In the genomic region with DNA sequence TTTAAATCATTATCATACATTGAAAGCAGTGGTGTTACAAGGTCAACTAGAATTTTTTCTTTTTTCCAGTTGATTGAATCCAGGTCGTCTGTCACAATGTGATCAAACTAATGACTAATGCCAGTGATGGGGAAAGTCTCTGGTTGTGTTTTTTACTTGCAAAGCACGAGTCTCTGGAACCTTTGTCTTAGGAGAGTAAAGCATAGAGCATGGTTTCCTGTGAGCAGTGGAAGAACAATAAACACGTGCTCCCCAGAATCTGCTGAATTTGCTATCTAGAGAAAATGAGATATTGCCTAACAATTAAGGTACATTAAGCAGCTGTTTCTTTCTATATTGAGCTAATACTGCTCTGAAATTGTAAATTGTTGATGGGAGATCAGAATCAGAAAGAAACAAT, we compare ENCODE assay signal across 24 cellular contexts.
"Had no signal": no experiment of that assay in that cellular context is flagged by ENCODE, and none has a peak within 500 bp of the region (broad histone marks: within the 10 kb centered on the region; RNA-seq: fewer than 3 reads in every experiment).

No MANE protein-coding gene starts in this region.

- H3K4me1 Mint-ChIP-seq: activated T-helper 17 cell treated with anti-CD3 and anti-CD28 coated beads, Interleukin-2, amount 50 U/mL, for 72 hours; naive B cell had no signal

- FAIRE-seq: keratinocyte had no signal

- H3K4me3 ChIP-seq: esophagus muscularis mucosa, gastroesophageal sphincter, lung, right lobe of liver, skin epidermis, stomach, suprapubic skin, tibial nerve had no signal

- H3K27ac Mint-ChIP-seq: activated naive CD4-positive, alpha-beta T cell treated with anti-CD3 and anti-CD28 coated beads, Interleukin-2, amount 50 U/mL, for 72 hours; activated T-cell treated with anti-CD3 and anti-CD28 coated beads, Interleukin-2, amount 50 U/mL, for 24 hours; activated T-helper 17 cell treated with anti-CD3 and anti-CD28 coated beads, Interleukin-2, amount 50 U/mL, for 72 hours; naive B cell; T-helper 2 cell treated with Interferon-gamma antibody and Interleukin-4, amounts not matched to agents 5 μg/mL and 100 μg/mL, for 36 hours had no signal

- ATAC-seq: activated naive CD4-positive, alpha-beta T cell treated with anti-CD3 and anti-CD28 coated beads, Interleukin-2, amount 50 U/mL, for 72 hours; activated T-helper 17 cell treated with anti-CD3 and anti-CD28 coated beads, Interleukin-2, amount 50 U/mL, for 72 hours; gastroesophageal sphincter had no signal

- H3K27me3 Mint-ChIP-seq: activated T-cell treated with anti-CD3 and anti-CD28 coated beads, Interleukin-2, amount 50 U/mL, for 24 hours; activated T-helper 17 cell treated with anti-CD3 and anti-CD28 coated beads, Interleukin-2, amount 50 U/mL, for 72 hours; naive B cell had no signal

- H3K4me3 Mint-ChIP-seq: activated T-cell treated with anti-CD3 and anti-CD28 coated beads, Interleukin-2, amount 50 U/mL, for 24 hours; activated T-helper 17 cell treated with anti-CD3 and anti-CD28 coated beads, Interleukin-2, amount 50 U/mL, for 72 hours; brain; naive B cell; T-helper 2 cell treated with Interferon-gamma antibody and Interleukin-4, amounts not matched to agents 5 μg/mL and 100 μg/mL, for 36 hours had no signal

- H3K9me3 Mint-ChIP-seq: activated T-helper 17 cell treated with anti-CD3 and anti-CD28 coated beads, Interleukin-2, amount 50 U/mL, for 72 hours; T-helper 2 cell treated with Interferon-gamma antibody and Interleukin-4, amounts not matched to agents 5 μg/mL and 100 μg/mL, for 36 hours had no signal

- H3K9me3 ChIP-seq: esophagus muscularis mucosa, gastroesophageal sphincter, right lobe of liver, stomach, tibial nerve had no signal

- H3K4me1 ChIP-seq: esophagus muscularis mucosa, gastroesophageal sphincter, right lobe of liver, stomach, suprapubic skin, tibial nerve had no signal

- DNase-seq: activated T-cell treated with anti-CD3 and anti-CD28 coated beads, Interleukin-2, amount 50 U/mL, for 24 hours; aorta; caudate nucleus; dermis blood vessel endothelial cell; effector memory CD4-positive, alpha-beta T cell; head of caudate nucleus; hypothalamus; naive B cell; occipital lobe; right lobe of liver; stimulated activated CD4-positive, alpha-beta T cell treated with anti-CD3 and anti-CD28 coated beads, Interleukin-1b, Interleukin-23, amount 100 ng/mL, for 48 hours; stomach had no signal

- H3K36me3 ChIP-seq: esophagus muscularis mucosa, gastroesophageal sphincter, right lobe of liver, stomach, suprapubic skin, tibial nerve had no signal

- H3K36me3 Mint-ChIP-seq: activated naive CD4-positive, alpha-beta T cell treated with anti-CD3 and anti-CD28 coated beads, Interleukin-2, amount 50 U/mL, for 72 hours; brain; naive B cell had no signal

- H3K27me3 ChIP-seq: esophagus muscularis mucosa, gastroesophageal sphincter, right lobe of liver, stomach, suprapubic skin, tibial nerve had no signal

- H3K27ac ChIP-seq: esophagus muscularis mucosa, gastroesophageal sphincter, right lobe of liver, skin epidermis, stomach, suprapubic skin, tibial nerve, VCaP had no signal
